21 cellular contexts compared by ENCODE assay signal in genomic region chr6:142413111-142413510, GRCh38.
DNase-seq lines count a peak whose midpoint lies in the region; ATAC-seq, FAIRE-seq and TF ChIP-seq lines count a peak whose summit lies in the region.
"Had no signal": no experiment of that assay in that cellular context is flagged by ENCODE, and none has a peak within 500 bp of the region (broad histone marks: within the 10 kb centered on the region; RNA-seq: fewer than 3 reads in every experiment).

No MANE protein-coding gene starts in this region.

- H3K9me3 ChIP-seq in keratinocyte (ENCODE audit: control insufficient read depth, low read depth, low read length): no peaks in the 10 kb centered on the region
- H3K9me3 ChIP-seq in left ventricle myocardium inferior (replicated peaks): no peaks in the 10 kb centered on the region
- H3K9me3 ChIP-seq in right atrium auricular region: no peaks in the 10 kb centered on the region
- H3K9me3 ChIP-seq: sigmoid colon had no signal

- TF ChIP-seq CTCF in keratinocyte (optimal IDR thresholded peaks at IDR 0.05 in 1 of 3, IDR thresholded peaks at IDR 0.05 in 1 of 3, conservative IDR thresholded peaks at IDR 0.05 in 1 of 3; ENCODE audit: extremely low read depth in 1 of 3, insufficient read depth in 2 of 3, low read length in 3 of 3) (no peak), left ventricle myocardium inferior (IDR thresholded peaks at IDR 0.05; ENCODE audit: borderline replicate concordance) (no peak), right atrium auricular region (IDR thresholded peaks at IDR 0.05) (no peak)

- H3K9ac ChIP-seq in keratinocyte (ENCODE audit: control insufficient read depth, extremely low read depth, insufficient read depth, low read length): no peak overlapping the region

- peaks cover 34% of the 10 kb centered on the region for H3K4me1 ChIP-seq in keratinocyte (ENCODE audit: control insufficient read depth, extremely low read depth, insufficient read depth, low read length)
- no peaks in the 10 kb centered on the region for H3K4me1 ChIP-seq in left ventricle myocardium inferior
- H3K4me1 ChIP-seq in right atrium auricular region: no peaks in the 10 kb centered on the region
- H3K4me1 ChIP-seq: sigmoid colon had no signal

- H4K20me1 ChIP-seq in keratinocyte (ENCODE audit: control insufficient read depth, extremely low read depth, insufficient read depth, low read length): no peaks in the 10 kb centered on the region

- dilution Hi-C loops in keratinocyte (cut with MboI; ENCODE audit: extremely low pct_ligation_motif_present, low sequenced_read_pairs): no loop called here

- H3K27ac ChIP-seq in keratinocyte (ENCODE audit: control insufficient read depth, insufficient read depth, low read length) (peak overlapping the region; percentile 56), left ventricle myocardium inferior (replicated peaks) (no peak overlapping the region), right atrium auricular region (no peak overlapping the region)
- H3K27ac ChIP-seq: sigmoid colon had no signal

- H2AFZ ChIP-seq in keratinocyte (ENCODE audit: control insufficient read depth, low read length): no peak overlapping the region

- DNase-seq in ACHN (peak; percentile 74), M059J (ENCODE audit: low read depth) (peak; percentile 77), amniotic epithelial cell (ENCODE audit: low read depth) (peak; percentile 43), keratinocyte (ENCODE audit: low read depth, low spot score) (no peak), left ventricle myocardium inferior (no peak), right atrium auricular region (ENCODE audit: low spot score) (no peak)
- DNase-seq in central memory CD4-positive, alpha-beta T cell: no peak
- DNase-seq: activated effector memory CD4-positive, alpha-beta T cell treated with Interleukin-2 at 50 U/mL for 16 hours; CD4-positive, alpha-beta T cell; DMS79; glutamatergic neuron; H7; Kasumi-1; left ventricle myocardium superior; NCI-H1417 treated with DMSO at 0.1 percent for 48 hours; NCI-H2171 treated with DMSO at 0.1 percent for 48 hours; NCI-H748 treated with DMSO at 0.1 percent for 48 hours; occipital lobe; sigmoid colon had no signal

- no peak for FAIRE-seq in keratinocyte (lab: Jason Lieb, UNC)
- FAIRE-seq: colon had no signal

- H3K79me2 ChIP-seq in keratinocyte (ENCODE audit: control insufficient read depth, insufficient read depth, low read length): no peaks in the 10 kb centered on the region

- peak overlapping the region; percentile 34 for H3K4me2 ChIP-seq in keratinocyte (ENCODE audit: control insufficient read depth, extremely low read depth, insufficient read depth, low read depth, low read length)

- H3K36me3 ChIP-seq in keratinocyte (ENCODE audit: control insufficient read depth in 2 of 2, extremely low read depth in 1 of 2, insufficient read depth in 2 of 2, low read length in 2 of 2) (no peaks in the 10 kb centered on the region), left ventricle myocardium inferior (no peaks in the 10 kb centered on the region), right atrium auricular region (no peaks in the 10 kb centered on the region)
- H3K36me3 ChIP-seq: sigmoid colon had no signal

- no peaks in the 10 kb centered on the region for H3K27me3 ChIP-seq in keratinocyte (ENCODE audit: control insufficient read depth, extremely low read depth, insufficient read depth, low read length)
- no peaks in the 10 kb centered on the region for H3K27me3 ChIP-seq in left ventricle myocardium inferior (ENCODE audit: low read depth)
- H3K27me3 ChIP-seq in right atrium auricular region: no peaks in the 10 kb centered on the region
- H3K27me3 ChIP-seq: sigmoid colon had no signal

- H3K9me1 ChIP-seq in keratinocyte (ENCODE audit: control insufficient read depth, extremely low read depth, insufficient read depth, low read length): no peaks in the 10 kb centered on the region

- in situ Hi-C loops in ACHN (cut with HindIII; ENCODE audit: low pct_ligation_motif_present, low pct_unique_long_range_greater_than_20kb, low sequenced_read_pairs): no loop called here

- no peak for ATAC-seq in HG03520 (IDR thresholded peaks at IDR 0.05; ENCODE audit: unreplicated experiment)
- ATAC-seq: left ventricle myocardium superior had no signal

- intact Hi-C loops in left ventricle myocardium inferior (cut with micrococcal nuclease): no loop called here

- H3K4me3 ChIP-seq in keratinocyte (ENCODE audit: control insufficient read depth in 2 of 3, extremely low read depth in 1 of 3, insufficient read depth in 2 of 3, low read depth in 1 of 3, low read length in 3 of 3): no peak overlapping the region
- no peak overlapping the region for H3K4me3 ChIP-seq in left ventricle myocardium inferior
- no peak overlapping the region for H3K4me3 ChIP-seq in right atrium auricular region
- H3K4me3 ChIP-seq: sigmoid colon had no signal

Comparison
In these comparisons a context has a peak if more than half of its experiments do, and no peak if none do; other contexts are left out.
1. DNase-seq: peak in ACHN (single experiment), M059J (single experiment) and amniotic epithelial cell (single experiment); none in keratinocyte (single experiment), left ventricle myocardium inferior (single experiment), central memory CD4-positive, alpha-beta T cell (single experiment) and right atrium auricular region (single experiment).